ENCODE assay signal across 9 cellular contexts in the genomic region with DNA sequence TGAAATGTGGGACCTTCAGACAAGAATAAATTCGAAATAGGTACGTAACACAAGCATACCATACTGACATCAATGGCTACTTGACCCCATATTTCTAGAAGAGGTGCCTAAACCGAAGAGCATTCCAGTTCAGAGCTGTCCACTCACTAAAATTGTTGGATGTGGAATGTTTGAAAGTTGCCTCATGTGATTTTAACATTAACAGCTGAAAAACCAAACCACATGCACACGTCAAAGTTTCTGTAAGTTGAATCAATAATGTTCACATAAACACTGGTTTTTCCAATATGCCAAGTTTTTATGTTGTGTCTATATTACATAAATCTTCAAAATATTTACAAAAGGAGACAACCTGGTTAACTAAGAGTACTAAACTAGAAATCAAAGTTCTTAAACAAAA. TPM values are rescaled to one million over a fixed set of nuclear protein-coding genes. Genes with fewer than 3 reads are reported as not detected.
A peak's percentile ranks its signal among the peaks of the same experiment; 100 is the strongest.
DNase-seq lines count a peak whose midpoint lies in the region; ATAC-seq, FAIRE-seq and TF ChIP-seq lines count a peak whose summit lies in the region.
"Had no signal": no experiment of that assay in that cellular context is flagged by ENCODE, and none has a peak within 500 bp of the region (broad histone marks: within the 10 kb centered on the region; RNA-seq: fewer than 3 reads in every experiment).

No MANE protein-coding gene starts in this region.

- TF ChIP-seq POLR2A in breast epithelium (IDR thresholded peaks at IDR 0.05), result no peak
- TF ChIP-seq POLR2A in right lobe of liver (IDR thresholded peaks at IDR 0.05), result no peak
- TF ChIP-seq POLR2A in tibial nerve (IDR thresholded peaks at IDR 0.05), result no peak

- peaks cover 85% of the 10 kb centered on the region for H3K79me2 ChIP-seq in astrocyte (ENCODE audit: insufficient read depth, low read length)

- H3K9me3 ChIP-seq in breast epithelium, result no peaks in the 10 kb centered on the region
- no peaks in the 10 kb centered on the region for H3K9me3 ChIP-seq in astrocyte (ENCODE audit: insufficient read depth, low read depth, low read length)
- no peaks in the 10 kb centered on the region for H3K9me3 ChIP-seq in right lobe of liver
- no peaks in the 10 kb centered on the region for H3K9me3 ChIP-seq in tibial nerve

- CTCF ChIA-PET in MCF 10A (lab: Yijun Ruan, JAX), result interaction anchor here (0.6 to 2.5 kb wide), 9 partner anchors 10 to 268 kb away, joined by 3 to 13 read pairs (median 4); no protein-coding TSS in a partner anchor

- ATAC-seq in right lobe of liver (no peak), HG02870 (IDR thresholded peaks at IDR 0.05; ENCODE audit: unreplicated experiment) (no peak)

- H3K36me3 ChIP-seq in breast epithelium, result no peaks in the 10 kb centered on the region
- H3K36me3 ChIP-seq in astrocyte (ENCODE audit: insufficient read depth, low read length), result no peaks in the 10 kb centered on the region
- H3K36me3 ChIP-seq in right lobe of liver, result no peaks in the 10 kb centered on the region
- no peaks in the 10 kb centered on the region for H3K36me3 ChIP-seq in tibial nerve

- H3K4me1 ChIP-seq in breast epithelium (peaks cover 0 to 21% of the 10 kb centered on the region in 2 donors), astrocyte (ENCODE audit: insufficient read depth, low read length) (peaks cover 38% of the 10 kb centered on the region), right lobe of liver (peaks cover 0 to 60% (median 22%) of the 10 kb centered on the region in 4 donors), tibial nerve (peaks cover 0 to 62% (median 42%) of the 10 kb centered on the region in 4 donors)

- H3K36me3 Mint-ChIP-seq in MCF 10A (ENCODE audit: insufficient read depth, unreplicated experiment) (peaks cover 15% of the 10 kb centered on the region), astrocyte (ENCODE audit: low read depth, unreplicated experiment) (peaks cover 2% of the 10 kb centered on the region)

- no peaks in the 10 kb centered on the region for H3K27me3 ChIP-seq in breast epithelium
- no peaks in the 10 kb centered on the region for H3K27me3 ChIP-seq in astrocyte (ENCODE audit: insufficient read depth, low read length)
- no peaks in the 10 kb centered on the region for H3K27me3 ChIP-seq in right lobe of liver
- no peaks in the 10 kb centered on the region for H3K27me3 ChIP-seq in tibial nerve

- peaks cover 16% of the 10 kb centered on the region for H3K4me1 Mint-ChIP-seq in MCF 10A (ENCODE audit: insufficient read depth, unreplicated experiment)
- H3K4me1 Mint-ChIP-seq in astrocyte (ENCODE audit: low read depth, unreplicated experiment), result peaks cover 25% of the 10 kb centered on the region

- no peaks in the 10 kb centered on the region for H3K27me3 Mint-ChIP-seq in MCF 10A (ENCODE audit: insufficient read depth, unreplicated experiment)
- H3K27me3 Mint-ChIP-seq in astrocyte (ENCODE audit: low read depth, unreplicated experiment), result no peaks in the 10 kb centered on the region
- H3K27me3 Mint-ChIP-seq: activated T-cell treated with anti-CD3 and anti-CD28 coated beads, Interleukin-2, amount 50 U/mL, for 24 hours had no signal

- POLR2A ChIA-PET in MCF 10A (lab: Yijun Ruan, JAX), result interaction anchor here (0.6 to 9.5 kb wide), 16 partner anchors 11 to 321 kb away, joined by 3 to 287 read pairs (median 8); a partner anchor contains a TSS

- TF ChIP-seq EP300 in tibial nerve (IDR thresholded peaks at IDR 0.05), result no peak

- intact Hi-C loops in breast epithelium (cut with DNase I; ENCODE audit: low total_unique reads), result no loop called here
- intact Hi-C loops in MCF 10A (cut with micrococcal nuclease), result no loop called here
- intact Hi-C loops in right lobe of liver (cut with DNase I), result no loop called here

- peak overlapping the region; percentile 66 to 91 (median 67) for H3K4me3 ChIP-seq in breast epithelium
- peak overlapping the region; percentile 99 for H3K4me3 ChIP-seq in astrocyte (ENCODE audit: insufficient read depth, low read depth, low read length)
- peak overlapping the region in 2 of 3 donors; percentile 23 to 76 for H3K4me3 ChIP-seq in right lobe of liver
- H3K4me3 ChIP-seq in tibial nerve, result peak overlapping the region in 3 of 4 donors; percentile 68 to 89 (median 69)

- peak overlapping the region; percentile 93 for H3K4me2 ChIP-seq in astrocyte (ENCODE audit: low read length)

- H3K4me3 Mint-ChIP-seq in MCF 10A (ENCODE audit: unreplicated experiment) (no peak overlapping the region), astrocyte (ENCODE audit: unreplicated experiment) (no peak overlapping the region)
- H3K4me3 Mint-ChIP-seq: activated T-cell treated with anti-CD3 and anti-CD28 coated beads, Interleukin-2, amount 50 U/mL, for 24 hours had no signal

- H3K27ac ChIP-seq in breast epithelium (peak overlapping the region; percentile 100), astrocyte (ENCODE audit: low read depth, low read length) (no peak overlapping the region), right lobe of liver (peak overlapping the region; percentile 100), tibial nerve (peak overlapping the region; percentile 99 to 100 (median 100))

- WGBS in right lobe of liver (ENCODE audit: insufficient coverage, low coverage, low lambda C conversion rate, missing lambda C conversion rate), result 6% methylated on average over 4 of the region's 4 CpGs
- 51 to 60% methylated on average over 4 of the region's 4 CpGs for WGBS in tibial nerve, 2 donors

- H3K9me3 Mint-ChIP-seq in MCF 10A (ENCODE audit: unreplicated experiment) (no peaks in the 10 kb centered on the region), astrocyte (ENCODE audit: unreplicated experiment) (no peaks in the 10 kb centered on the region)
- H3K9me3 Mint-ChIP-seq: activated T-cell treated with anti-CD3 and anti-CD28 coated beads, Interleukin-2, amount 50 U/mL, for 24 hours had no signal

- peaks cover 77% of the 10 kb centered on the region for H4K20me1 ChIP-seq in astrocyte (ENCODE audit: insufficient read depth, low read length)

- H3K27ac Mint-ChIP-seq in MCF 10A (ENCODE audit: low read depth, unreplicated experiment) (no peak overlapping the region), astrocyte (ENCODE audit: unreplicated experiment) (no peak overlapping the region)
- H3K27ac Mint-ChIP-seq: activated T-cell treated with anti-CD3 and anti-CD28 coated beads, Interleukin-2, amount 50 U/mL, for 24 hours had no signal

- no TSS peak for BruUV-seq in MCF 10A (replicated peaks; lab: Mats Ljungman, UMichigan)

- no peak for TF ChIP-seq CTCF in breast epithelium (IDR thresholded peaks at IDR 0.05)
- no peak for TF ChIP-seq CTCF in MCF 10A (IDR thresholded peaks at IDR 0.05; ENCODE audit: unreplicated experiment)
- TF ChIP-seq CTCF in astrocyte (IDR thresholded peaks at IDR 0.05; ENCODE audit: insufficient read depth, low read depth, low read length), result no peak
- TF ChIP-seq CTCF in right lobe of liver (IDR thresholded peaks at IDR 0.05), result no peak
- TF ChIP-seq CTCF in tibial nerve (IDR thresholded peaks at IDR 0.05), result no peak

- peak overlapping the region; percentile 98 for H3K9ac ChIP-seq in astrocyte (ENCODE audit: low read length)

- FAIRE-seq in astrocyte (lab: Jason Lieb, UNC), result no peak

- H2AFZ ChIP-seq in astrocyte (ENCODE audit: low read depth, low read length), result no peak overlapping the region

- DNase-seq in breast epithelium (ENCODE audit: low spot score in 2 of 2) (no peak), MCF 10A (ENCODE audit: unreplicated experiment) (no peak), astrocyte (ENCODE audit: low read depth) (no peak), right lobe of liver (no peak), tibial nerve (ENCODE audit: low spot score in 2 of 2) (no peak), NCI-H1092 (lab: John Stamatoyannopoulos, UW) (no peak), C1 segment of cervical spinal cord (lab: John Stamatoyannopoulos, UW) (no peak)
- DNase-seq: activated T-cell treated with anti-CD3 and anti-CD28 coated beads, Interleukin-2, amount 50 U/mL, for 24 hours had no signal

RNA-seq across cellular contexts. Expression of a gene that starts 3.5 kb away (rescaled TPM):
- total RNA-seq in breast epithelium, result 100 to 1,000 TPM; 374 to 405 (median 392) TPM
- total RNA-seq in MCF 10A (2022), result 505 and 547 TPM in 2 replicates
- 300 and 340 TPM in 2 replicates for total RNA-seq in astrocyte
- 100 to 1,000 TPM; 127 to 304 (median 190) TPM for total RNA-seq in right lobe of liver
- 100 to 1,000 TPM; 305 to 409 (median 347) TPM for total RNA-seq in tibial nerve

RNA-seq across cellular contexts. Expression of a gene that starts 44.9 kb away (rescaled TPM):
- total RNA-seq in breast epithelium (10 to 100 TPM in 2 of 3 donors, 1 to 10 TPM in 1; 9.0 to 23.9 (median 17.4) TPM), MCF 10A (2022) (35.5 and 35.8 TPM in 2 replicates), astrocyte (29.4 and 31.0 TPM in 2 replicates), right lobe of liver (10 to 100 TPM; 29.8 to 34.7 (median 33.1) TPM), tibial nerve (10 to 100 TPM in 1 of 4 donors, 1 to 10 TPM in 3; 3.5 to 11.1 (median 7.2) TPM)
